1 cellular context compared by ENCODE assay signal in genomic region chr3:39106281-39107055, GRCh38.
TF ChIP-seq lines count a peak whose summit lies in the region.

No MANE protein-coding gene starts in this region.

TF ChIP-seq in K562, 482 proteins besides CTCF, POLR2A, EP300 and RAD21 (continues in another document):
- TF ChIP-seq MXI1 (IDR thresholded peaks at IDR 0.05; ENCODE audit: low read depth, low read length), result no peak
- no peak for TF ChIP-seq PHTF2 (CRISPR knock-in tag; IDR thresholded peaks at IDR 0.05)
- no peak for TF ChIP-seq ARNT (IDR thresholded peaks at IDR 0.05)
- TF ChIP-seq TCFL5 (CRISPR knock-in tag; conservative IDR thresholded peaks at IDR 0.05), result no peak
- TF ChIP-seq KAT7 (CRISPR knock-in tag; IDR thresholded peaks at IDR 0.05; ENCODE audit: borderline replicate concordance), result peak; percentile 17; the same call in 1 of the 2 replicates
- TF ChIP-seq TAF1 (IDR thresholded peaks at IDR 0.05; ENCODE audit: control insufficient read depth, extremely low read depth, insufficient read depth, low read length, severe bottlenecking), result peak; percentile 28
- no peak for TF ChIP-seq ETS2 (tag; IDR thresholded peaks at IDR 0.05; ENCODE audit: borderline replicate concordance, poor library complexity, severe bottlenecking)
- no peak for TF ChIP-seq ZNF551 (CRISPR knock-in tag; IDR thresholded peaks at IDR 0.05)
- TF ChIP-seq ZNF140 (CRISPR knock-in tag; IDR thresholded peaks at IDR 0.05), result no peak
- TF ChIP-seq PREB (CRISPR knock-in tag; IDR thresholded peaks at IDR 0.05), result no peak
- no peak for TF ChIP-seq HNRNPUL1 (IDR thresholded peaks at IDR 0.05; ENCODE audit: low read length)
- no peak for TF ChIP-seq HEY1 (CRISPR knock-in tag; IDR thresholded peaks at IDR 0.05; ENCODE audit: borderline replicate concordance)
- TF ChIP-seq YBX1 (IDR thresholded peaks at IDR 0.05), result no peak
- peak; percentile 96 for TF ChIP-seq ZBTB17 (CRISPR knock-in tag; IDR thresholded peaks at IDR 0.05)
- no peak for TF ChIP-seq SIN3B (IDR thresholded peaks at IDR 0.05; ENCODE audit: low read depth)
- no peak for TF ChIP-seq MTA3 (IDR thresholded peaks at IDR 0.05; ENCODE audit: borderline replicate concordance)
- TF ChIP-seq NR2F6 (CRISPR knock-in tag; IDR thresholded peaks at IDR 0.05), result no peak
- TF ChIP-seq ZBED1 (IDR thresholded peaks at IDR 0.05), result no peak
- no peak for TF ChIP-seq ZKSCAN8 (CRISPR knock-in tag; IDR thresholded peaks at IDR 0.05)
- TF ChIP-seq SAFB (IDR thresholded peaks at IDR 0.05; ENCODE audit: borderline replicate concordance, low read depth, low read length), result no peak
- TF ChIP-seq HMG20B (CRISPR knock-in tag; IDR thresholded peaks at IDR 0.05), result no peak
- TF ChIP-seq BMI1 (IDR thresholded peaks at IDR 0.05; ENCODE audit: low read length), result no peak
- no peak for TF ChIP-seq DMBX1 (CRISPR knock-in tag; IDR thresholded peaks at IDR 0.05; ENCODE audit: borderline replicate concordance)
- TF ChIP-seq CHAMP1 (IDR thresholded peaks at IDR 0.05), result no peak
- TF ChIP-seq CBFB (CRISPR knock-in tag; IDR thresholded peaks at IDR 0.05), result no peak
- TF ChIP-seq HMGXB4 (CRISPR knock-in tag; IDR thresholded peaks at IDR 0.05), result no peak
- no peak for TF ChIP-seq GMEB1 (CRISPR knock-in tag; IDR thresholded peaks at IDR 0.05)
- no peak for TF ChIP-seq STAT5B (CRISPR knock-in tag; IDR thresholded peaks at IDR 0.05)
- TF ChIP-seq ZNF232 (CRISPR knock-in tag; IDR thresholded peaks at IDR 0.05), result no peak; the same call in 1 of the 2 replicates
- TF ChIP-seq ZNF707 (CRISPR knock-in tag; conservative IDR thresholded peaks at IDR 0.05), result no peak
- TF ChIP-seq CREB3 (tag; conservative IDR thresholded peaks at IDR 0.05; ENCODE audit: low read depth), result no peak
- no peak for TF ChIP-seq MTA2 (IDR thresholded peaks at IDR 0.05; ENCODE audit: low read depth)
- TF ChIP-seq ELF1 (tag; IDR thresholded peaks at IDR 0.05), result no peak
- no peak for TF ChIP-seq PRDM10 (IDR thresholded peaks at IDR 0.05; ENCODE audit: partially characterized antibody)
- no peak for TF ChIP-seq ZNF592 (IDR thresholded peaks at IDR 0.05)
- TF ChIP-seq ZBTB7A (IDR thresholded peaks at IDR 0.05; ENCODE audit: borderline replicate concordance, control insufficient read depth, low read depth, low read length), result peak; percentile 55; the same call in 1 of the 2 replicates
- TF ChIP-seq POLR2B (IDR thresholded peaks at IDR 0.05; ENCODE audit: low read depth, partially characterized antibody), result no peak
- TF ChIP-seq ZSCAN29 (IDR thresholded peaks at IDR 0.05), result no peak
- no peak for TF ChIP-seq ZNF764 (CRISPR knock-in tag; IDR thresholded peaks at IDR 0.05; ENCODE audit: low read depth)
- TF ChIP-seq ZNF24 (IDR thresholded peaks at IDR 0.05), result no peak
- no peak for TF ChIP-seq CEBPZ (IDR thresholded peaks at IDR 0.05; ENCODE audit: borderline replicate concordance, low read depth, low read length)
- no peak for TF ChIP-seq ATF3 (IDR thresholded peaks at IDR 0.05)
- TF ChIP-seq ATF3 (CRISPR knock-in tag; conservative IDR thresholded peaks at IDR 0.05), result no peak
